ENCODE assay signal across 15 cellular contexts in genomic region chr10:118028619-118029018, GRCh38. TPM values are rescaled to one million over a fixed set of nuclear protein-coding genes. Genes with fewer than 3 reads are reported as not detected.
DNase-seq lines count a peak whose midpoint lies in the region; ATAC-seq, FAIRE-seq and TF ChIP-seq lines count a peak whose summit lies in the region.
"Had no signal": no experiment of that assay in that cellular context is flagged by ENCODE, and none has a peak within 500 bp of the region (broad histone marks: within the 10 kb centered on the region; RNA-seq: fewer than 3 reads in every experiment).

No MANE protein-coding gene starts in this region.

- peaks cover 0 to 4% of the 10 kb centered on the region in 2 donors for H3K36me3 ChIP-seq in ascending aorta
- H3K36me3 ChIP-seq: right lobe of liver had no signal

- no peak for TF ChIP-seq CTCF in ascending aorta (IDR thresholded peaks at IDR 0.05)

- peak; percentile 85 for FAIRE-seq in GM12892 (lab: Jason Lieb, UNC)

- ATAC-seq in GM19328 (IDR thresholded peaks at IDR 0.05; ENCODE audit: unreplicated experiment) (peak; percentile 77), HG02571 (IDR thresholded peaks at IDR 0.05; ENCODE audit: unreplicated experiment) (peak; percentile 98), HG03139 (IDR thresholded peaks at IDR 0.05; ENCODE audit: unreplicated experiment) (peak; percentile 87)
- ATAC-seq: right lobe of liver, T-cell had no signal

- H3K27me3 ChIP-seq in ascending aorta: no peaks in the 10 kb centered on the region
- H3K27me3 ChIP-seq: right lobe of liver had no signal

- H3K9me3 ChIP-seq in ascending aorta: no peaks in the 10 kb centered on the region
- H3K9me3 ChIP-seq: right lobe of liver had no signal

- no peak for TF ChIP-seq POLR2A in GM12892 (IDR thresholded peaks at IDR 0.05; ENCODE audit: low read depth, low read length)

- no peak overlapping the region for H3K4me3 ChIP-seq in ascending aorta
- H3K4me3 ChIP-seq: right lobe of liver had no signal

- DNase-seq in GM12892 (ENCODE audit: insufficient read length) (no peak), medulla oblongata (ENCODE audit: extremely low spot score) (no peak), ascending aorta (ENCODE audit: low spot score in 2 of 2) (no peak)
- DNase-seq in stimulated activated CD4-positive, alpha-beta T cell treated with anti-CD3 and anti-CD28 coated beads, Interleukin-4, amount 100 ng/mL, for 1 hour: no peak
- no peak for DNase-seq in activated naive CD4-positive, alpha-beta T cell (lab: John Stamatoyannopoulos, UW)
- DNase-seq: activated CD4-positive, alpha-beta memory T cell treated with anti-CD3 and anti-CD28 coated beads for 36 hours; activated naive CD4-positive, alpha-beta T cell treated with anti-CD3 and anti-CD28 coated beads, Interleukin-2, amount 50 U/mL, for 16 hours; DMS 273 treated with DMSO at 0.1 percent for 48 hours; IMR-90; NCI-H1694 treated with DMSO at 0.1 percent for 48 hours; right lobe of liver; T-cell had no signal

- no peak overlapping the region for H3K27ac ChIP-seq in ascending aorta
- H3K27ac ChIP-seq: right lobe of liver had no signal

- H3K4me1 ChIP-seq in ascending aorta: peaks cover 0 to 2% of the 10 kb centered on the region in 2 donors
- H3K4me1 ChIP-seq: right lobe of liver had no signal

- intact Hi-C loops in ascending aorta (cut with DNase I): loop anchor here (10.0 kb wide), 1 partner anchor 76 kb away; no protein-coding TSS in a partner anchor

RNA-seq across cellular contexts. Expression of gene RAB11FIP2, which starts 18.1 kb away (rescaled TPM):
- polyA plus RNA-seq in GM12892 (2012; ENCODE audit: missing spikeins): 6.7 TPM
- total RNA-seq in ascending aorta: 2.8 TPM
